ENCODE assay signal across 12 cellular contexts in genomic region chr20:62879275-62880146, GRCh38.
"Had no signal": no experiment of that assay in that cellular context is flagged by ENCODE, and none has a peak within 500 bp of the region (broad histone marks: within the 10 kb centered on the region; RNA-seq: fewer than 3 reads in every experiment).

No MANE protein-coding gene starts in this region.

- H3K4me3 Mint-ChIP-seq: activated B cell treated with CpG ODN at 0.5 μM for 24 hours; activated CD4-positive, alpha-beta T cell treated with anti-CD3 and anti-CD28 coated beads, Interleukin-2, amount 10 ng/mL, durations not matched to agents 24 days and 14 days; activated naive CD4-positive, alpha-beta T cell treated with anti-CD3 and anti-CD28 coated beads for 36 hours; activated T-helper 17 cell treated with anti-CD3 and anti-CD28 coated beads, Interleukin-2, amount 50 U/mL, for 72 hours; immature natural killer cell; nephron progenitor cell; T-helper 17 cell had no signal

- H3K27me3 Mint-ChIP-seq: activated B cell treated with CpG ODN at 0.5 μM for 24 hours; activated CD4-positive, alpha-beta T cell treated with anti-CD3 and anti-CD28 coated beads, Interleukin-2, amount 10 ng/mL, durations not matched to agents 24 days and 14 days; activated T-helper 17 cell treated with anti-CD3 and anti-CD28 coated beads, Interleukin-2, amount 50 U/mL, for 72 hours had no signal

- H3K27me3 ChIP-seq: gastrocnemius medialis, ovary, thyroid gland had no signal

- DNase-seq: activated B cell treated with CpG ODN at 0.5 μM for 24 hours; activated CD4-positive, alpha-beta T cell treated with anti-CD3 and anti-CD28 coated beads, Interleukin-2, amount 10 ng/mL, durations not matched to agents 24 days and 14 days; activated CD8-positive, alpha-beta memory T cell treated with anti-CD3 and anti-CD28 coated beads for 24 hours; activated naive CD4-positive, alpha-beta T cell treated with anti-CD3 and anti-CD28 coated beads for 36 hours; gastrocnemius medialis; immature natural killer cell; left colon; nephron progenitor cell; ovary; T-helper 17 cell; thyroid gland had no signal

- H3K9me3 Mint-ChIP-seq: activated B cell treated with CpG ODN at 0.5 μM for 24 hours; activated CD4-positive, alpha-beta T cell treated with anti-CD3 and anti-CD28 coated beads, Interleukin-2, amount 10 ng/mL, durations not matched to agents 24 days and 14 days; activated naive CD4-positive, alpha-beta T cell treated with anti-CD3 and anti-CD28 coated beads for 36 hours; activated T-helper 17 cell treated with anti-CD3 and anti-CD28 coated beads, Interleukin-2, amount 50 U/mL, for 72 hours; immature natural killer cell had no signal

- H3K4me1 Mint-ChIP-seq: activated B cell treated with CpG ODN at 0.5 μM for 24 hours had no signal

- ATAC-seq: activated T-helper 17 cell treated with anti-CD3 and anti-CD28 coated beads, Interleukin-2, amount 50 U/mL, for 72 hours; gastrocnemius medialis; left colon; T-helper 17 cell had no signal

- H3K27ac Mint-ChIP-seq: activated B cell treated with CpG ODN at 0.5 μM for 24 hours; activated CD4-positive, alpha-beta T cell treated with anti-CD3 and anti-CD28 coated beads, Interleukin-2, amount 10 ng/mL, durations not matched to agents 24 days and 14 days; activated naive CD4-positive, alpha-beta T cell treated with anti-CD3 and anti-CD28 coated beads for 36 hours; activated T-helper 17 cell treated with anti-CD3 and anti-CD28 coated beads, Interleukin-2, amount 50 U/mL, for 72 hours; immature natural killer cell; nephron progenitor cell; T-helper 17 cell had no signal

- H3K27ac ChIP-seq: gastrocnemius medialis, ovary, thyroid gland had no signal

- H3K36me3 ChIP-seq: ovary had no signal

- H3K9me3 ChIP-seq: gastrocnemius medialis, ovary, thyroid gland had no signal

- H3K4me3 ChIP-seq: gastrocnemius medialis, ovary, thyroid gland had no signal
